In genomic region chr16:2520784-2521577, GRCh38 we compare ENCODE assay signal across 8 cellular contexts. TPM values are rescaled to one million over a fixed set of nuclear protein-coding genes. Genes with fewer than 3 reads are reported as not detected.
A peak's percentile ranks its signal among the peaks of the same experiment; 100 is the strongest.
DNase-seq lines count a peak whose midpoint lies in the region; ATAC-seq and TF ChIP-seq lines count a peak whose summit lies in the region.

No MANE protein-coding gene starts in this region.

- H3K27ac Mint-ChIP-seq in CD4-positive, alpha-beta T cell: peak overlapping the region; percentile 100
- H3K27ac Mint-ChIP-seq in activated B cell treated with CpG ODN at 0.5 μM for 24 hours: peak overlapping the region; percentile 94

- H3K4me3 Mint-ChIP-seq in CD4-positive, alpha-beta T cell: peak overlapping the region; percentile 98
- peak overlapping the region; percentile 91 for H3K4me3 Mint-ChIP-seq in activated B cell treated with CpG ODN at 0.5 μM for 24 hours

- DNase-seq in CD4-positive, alpha-beta T cell: peak in 9 of 10 experiments; percentile 50 to 84 (median 63)
- DNase-seq in activated B cell treated with CpG ODN at 0.5 μM for 24 hours: peak; percentile 57
- DNase-seq in effector CD8-positive, alpha-beta T cell (lab: John Stamatoyannopoulos, UW): peak; percentile 45
- DNase-seq in transverse colon: peak; percentile 59
- no peak for DNase-seq in A172 (ENCODE audit: low spot score)

- H3K27ac ChIP-seq in CD4-positive, alpha-beta T cell (ENCODE audit: low read depth, low read length): peak overlapping the region; percentile 79
- H3K27ac ChIP-seq in transverse colon: peak overlapping the region; percentile 96 to 99 (median 98)

- intact Hi-C loops in CD4-positive, alpha-beta T cell (cut with DNase I, micrococcal nuclease): loop anchor here (1.0 to 2.0 kb wide), 2 partner anchors 11 to 16 kb away; no protein-coding TSS in a partner anchor
- intact Hi-C loops in activated B cell treated with CpG ODN at 0.5 μM for 24 hours (cut with micrococcal nuclease) (loop anchor here (1.0 kb wide), 1 partner anchor 11 kb away; no protein-coding TSS in a partner anchor), transverse colon (cut with DNase I; ENCODE audit: low total_unique reads) (no loop called here)

- H3K4me3 ChIP-seq in mononuclear cell (ENCODE audit: low read length) (peak overlapping the region; percentile 44), transverse colon (peak overlapping the region; percentile 72 to 78 (median 74))

- whole genome bisulfite sequencing in transverse colon (ENCODE audit: low coverage in 1 of 2), 2 donors: 30% methylated on average over 27 of the region's 42 CpGs; no CpG with 5 or more reads in 1 of the 2 donors

- no peaks in the 10 kb centered on the region for H3K36me3 ChIP-seq in transverse colon

- H3K27me3 ChIP-seq in CD4-positive, alpha-beta T cell (ENCODE audit: control insufficient read depth, insufficient read depth, low read length): no peaks in the 10 kb centered on the region
- H3K27me3 ChIP-seq in mononuclear cell (ENCODE audit: insufficient read depth, low read length) (no peaks in the 10 kb centered on the region), transverse colon (no peaks in the 10 kb centered on the region)

- H3K27me3 Mint-ChIP-seq in CD4-positive, alpha-beta T cell: peaks cover 6% of the 10 kb centered on the region
- no peaks in the 10 kb centered on the region for H3K27me3 Mint-ChIP-seq in activated B cell treated with CpG ODN at 0.5 μM for 24 hours

- no peak for TF ChIP-seq POLR2A in transverse colon (IDR thresholded peaks at IDR 0.05)

- peaks cover 75% of the 10 kb centered on the region for H3K36me3 Mint-ChIP-seq in CD4-positive, alpha-beta T cell (ENCODE audit: low read depth)
- H3K36me3 Mint-ChIP-seq in activated B cell treated with CpG ODN at 0.5 μM for 24 hours (ENCODE audit: low read depth): peaks cover 60% of the 10 kb centered on the region

- H3K4me1 ChIP-seq in mononuclear cell (ENCODE audit: insufficient read depth, low read length) (peaks cover 47% of the 10 kb centered on the region), transverse colon (peaks cover 37 to 66% (median 64%) of the 10 kb centered on the region in 4 donors)

- TF ChIP-seq EP300 in transverse colon (IDR thresholded peaks at IDR 0.05; ENCODE audit: low read depth): no peak

- POLR2A ChIA-PET in CD4-positive, alpha-beta T cell (lab: Charles Lee): interaction anchor here (0.9 to 4.0 kb wide), 12 partner anchors 11 to 530 kb away, joined by 3 to 135 read pairs (median 5); partner anchors contain the start of genes CCNF, CEMP1, ECI1 and KCTD5
- POLR2A ChIA-PET in activated B cell treated with CpG ODN at 0.5 μM for 24 hours (lab: Charles Lee): interaction anchor here (0.7 to 2.0 kb wide), 13 partner anchors 8 to 1895 kb away, joined by 3 to 76 read pairs (median 5); partner anchors contain the start of genes CEMP1, PDPK1 and TBC1D24

- TF ChIP-seq CTCF in CD4-positive, alpha-beta T cell (IDR thresholded peaks at IDR 0.05): no peak
- TF ChIP-seq CTCF in activated B cell treated with CpG ODN at 0.5 μM for 24 hours (IDR thresholded peaks at IDR 0.05) (no peak), transverse colon (IDR thresholded peaks at IDR 0.05) (no peak)

- peaks cover 63% of the 10 kb centered on the region for H3K4me1 Mint-ChIP-seq in CD4-positive, alpha-beta T cell (ENCODE audit: low read depth)
- peaks cover 54% of the 10 kb centered on the region for H3K4me1 Mint-ChIP-seq in activated B cell treated with CpG ODN at 0.5 μM for 24 hours

- CTCF ChIA-PET in CD4-positive, alpha-beta T cell (lab: Charles Lee): interaction anchor here (1.4 to 1.6 kb wide), 2 partner anchors 10 to 16 kb away, joined by 4 to 5 read pairs; partner anchors contain the start of genes CEMP1 and PDPK1
- CTCF ChIA-PET in activated B cell treated with CpG ODN at 0.5 μM for 24 hours (lab: Charles Lee): interaction anchor here (0.9 to 1.9 kb wide), 3 partner anchors 11 to 14 kb away, joined by 3 to 7 read pairs (median 6); no protein-coding TSS in a partner anchor

- H3K9me3 Mint-ChIP-seq in CD4-positive, alpha-beta T cell: no peaks in the 10 kb centered on the region
- H3K9me3 Mint-ChIP-seq in activated B cell treated with CpG ODN at 0.5 μM for 24 hours: no peaks in the 10 kb centered on the region

- peak; percentile 76 for ATAC-seq in CD4-positive, alpha-beta T cell (ENCODE audit: poor library complexity)
- peak; percentile 36 for ATAC-seq in HG02981 (IDR thresholded peaks at IDR 0.05; ENCODE audit: unreplicated experiment)
- ATAC-seq in activated B cell treated with CpG ODN at 0.5 μM for 24 hours (ENCODE audit: low read depth): peak; percentile 83
- no peak for ATAC-seq in HG02588 (IDR thresholded peaks at IDR 0.05; ENCODE audit: unreplicated experiment)

- in situ Hi-C loops in transverse colon (cut with MboI; ENCODE audit: low pct_ligation_motif_present in 1 of 4, low pct_unique_long_range_greater_than_20kb in 1 of 4, low sequenced_read_pairs in 3 of 4): no loop called here

- no peaks in the 10 kb centered on the region for H3K9me3 ChIP-seq in CD4-positive, alpha-beta T cell (ENCODE audit: control insufficient read depth, low read length)
- H3K9me3 ChIP-seq in mononuclear cell (ENCODE audit: low read depth, low read length): no peaks in the 10 kb centered on the region
- H3K9me3 ChIP-seq in transverse colon: no peaks in the 10 kb centered on the region

RNA-seq across cellular contexts. Expression of gene AMDHD2, which starts 0.8 kb away (rescaled TPM):
- 100 to 1,000 TPM; 171 to 177 TPM for total RNA-seq in CD4-positive, alpha-beta T cell
- total RNA-seq in activated B cell treated with CpG ODN at 0.5 μM for 24 hours (65.5 and 90.8 TPM in 2 replicates), mononuclear cell (49.7 TPM), transverse colon (100 to 1,000 TPM in 1 of 4 donors, 10 to 100 TPM in 3; 30.2 to 115 (median 52.4) TPM)
- 71.3 and 76.8 TPM in 2 replicates for total RNA-seq in A172 (2014; rRNA removed; shearing (Covaris generic))

RNA-seq across cellular contexts. Expression of gene ATP6V0C, which starts 7.2 kb away (rescaled TPM):
- total RNA-seq in CD4-positive, alpha-beta T cell: 100 to 1,000 TPM; 224 to 234 TPM
- total RNA-seq in activated B cell treated with CpG ODN at 0.5 μM for 24 hours (74.9 and 91.4 TPM in 2 replicates), mononuclear cell (61.2 TPM), transverse colon (100 to 1,000 TPM; 101 to 237 (median 135) TPM)
- total RNA-seq in A172 (2014; rRNA removed; shearing (Covaris generic)): 24.7 and 51.1 TPM in 2 replicates

RNA-seq across cellular contexts. Expression of gene CEMP1, which starts 10.2 kb away (rescaled TPM):
- 1 to 10 TPM; 1.0 to 1.8 TPM for total RNA-seq in CD4-positive, alpha-beta T cell
- total RNA-seq in activated B cell treated with CpG ODN at 0.5 μM for 24 hours (0.16 and 0.66 TPM in 2 replicates), mononuclear cell (0.10 TPM), transverse colon (1 to 10 TPM in 2 of 4 donors, not detected in 2; 1.9 to 3.1 TPM)
- total RNA-seq in A172 (2014; rRNA removed; shearing (Covaris generic)): not detected in 2 replicates

RNA-seq across cellular contexts. Expression of gene PDPK1, which starts 16.8 kb away (rescaled TPM):
- 10 to 100 TPM; 46.1 to 51.1 TPM for total RNA-seq in CD4-positive, alpha-beta T cell
- 42.5 and 62.0 TPM in 2 replicates for total RNA-seq in activated B cell treated with CpG ODN at 0.5 μM for 24 hours
- total RNA-seq in mononuclear cell: 36.9 TPM
- 10 to 100 TPM; 39.6 to 96.9 (median 69.5) TPM for total RNA-seq in transverse colon
- total RNA-seq in A172 (2014; rRNA removed; shearing (Covaris generic)): 15.1 and 21.1 TPM in 2 replicates

RNA-seq across cellular contexts. Expression of gene TBC1D24, which starts 46.1 kb away (rescaled TPM):
- 1 to 10 TPM; 1.2 to 2.1 TPM for total RNA-seq in CD4-positive, alpha-beta T cell
- total RNA-seq in activated B cell treated with CpG ODN at 0.5 μM for 24 hours: 9.1 and 12.6 TPM in 2 replicates
- total RNA-seq in mononuclear cell: 2.1 TPM
- total RNA-seq in transverse colon: 10 to 100 TPM in 2 of 4 donors, 1 to 10 TPM in 2; 8.3 to 19.3 (median 11.6) TPM
- 8.6 and 18.0 TPM in 2 replicates for total RNA-seq in A172 (2014; rRNA removed; shearing (Covaris generic))
